Comparison of ENCODE assay signal across 24 cellular contexts in genomic region chr3:6516143-6516542, GRCh38.
DNase-seq lines count a peak whose midpoint lies in the region; ATAC-seq, FAIRE-seq and TF ChIP-seq lines count a peak whose summit lies in the region.
"Had no signal": no experiment of that assay in that cellular context is flagged by ENCODE, and none has a peak within 500 bp of the region (broad histone marks: within the 10 kb centered on the region; RNA-seq: fewer than 3 reads in every experiment).

No MANE protein-coding gene starts in this region.

- in situ Hi-C loops in GM12878 (cut with MboI) = no loop called here

- SMC1A ChIA-PET in GM12878 (lab: Charles Lee; ENCODE audit: uncharacterized antibody, unreplicated experiment) = interaction anchor here (1.3 kb wide), 1 partner anchor 164 kb away, joined by 3 read pairs; no protein-coding TSS in a partner anchor

- no peak for TF ChIP-seq CTCF in Loucy (conservative IDR thresholded peaks at IDR 0.05; ENCODE audit: low read length)
- no peak for TF ChIP-seq CTCF in GM12878 (IDR thresholded peaks at IDR 0.05 in 2 of 3, conservative IDR thresholded peaks at IDR 0.05 in 1 of 3; ENCODE audit: control insufficient read depth in 2 of 3, extremely low read depth in 1 of 3, insufficient read depth in 1 of 3, low read depth in 3 of 3, low read length in 3 of 3)
- TF ChIP-seq CTCF in thyroid gland (IDR thresholded peaks at IDR 0.05) = no peak

- TF ChIP-seq POLR2A in GM12878 (IDR thresholded peaks at IDR 0.05; ENCODE audit: low read depth, low read length) (no peak), thyroid gland (IDR thresholded peaks at IDR 0.05) (no peak)

- TF ChIP-seq RAD21 in GM12878 (IDR thresholded peaks at IDR 0.05; ENCODE audit: insufficient read depth, low read depth, low read length) = no peak

- RAD21 ChIA-PET in GM12878 (lab: Charles Lee; ENCODE audit: unreplicated experiment) = no interaction called here

- ATAC-seq in GM12878 = peak; percentile 31
- ATAC-seq in HG03565 (IDR thresholded peaks at IDR 0.05; ENCODE audit: unreplicated experiment) = no peak
- ATAC-seq in GM21390 (IDR thresholded peaks at IDR 0.05; ENCODE audit: unreplicated experiment) = no peak
- ATAC-seq: A549, GM23338, HCT116 had no signal

- H3K36me3 ChIP-seq in Loucy (ENCODE audit: insufficient read depth, low read length) (no peaks in the 10 kb centered on the region), GM12878 (ENCODE audit: control insufficient read depth in 2 of 2, insufficient read depth in 2 of 2, low read length in 1 of 2) (no peaks in the 10 kb centered on the region), thyroid gland (no peaks in the 10 kb centered on the region)
- H3K36me3 ChIP-seq: BE2C; BLaER1 treated with 17β-estradiol and CSF1 and Interleukin-3, amounts not matched to agents 10 nM and 100 nM had no signal

- BruUV-seq in GM12878 (replicated peaks; lab: Mats Ljungman, UMichigan) = no TSS peak

- no peaks in the 10 kb centered on the region for H3K9me2 ChIP-seq in Loucy (replicated peaks; ENCODE audit: low read depth, low read length)

- H3K27ac ChIP-seq in GM12878 (ENCODE audit: control insufficient read depth, insufficient read depth) (no peak overlapping the region), thyroid gland (no peak overlapping the region)
- H3K27ac ChIP-seq: A549; BLaER1 treated with 17β-estradiol and CSF1 and Interleukin-3, amounts not matched to agents 10 nM and 100 nM had no signal

- H3F3A ChIP-seq in Loucy (ENCODE audit: low read depth) = no peaks in the 10 kb centered on the region

- no peak overlapping the region for H3K4me3 ChIP-seq in Loucy (ENCODE audit: low read length, poor library complexity, severe bottlenecking)
- H3K4me3 ChIP-seq in GM12878 = no peak overlapping the region
- H3K4me3 ChIP-seq in thyroid gland (replicated peaks in 1 of 3) = no peak overlapping the region
- H3K4me3 ChIP-seq: A549; BLaER1 treated with 17β-estradiol and CSF1 and Interleukin-3, amounts not matched to agents 10 nM and 100 nM; GM23338 had no signal

- intact Hi-C loops in GM12878 (cut with micrococcal nuclease; ENCODE audit: unreplicated experiment) (no loop called here), thyroid gland (cut with DNase I) (no loop called here)

- H3K9ac ChIP-seq in Loucy (ENCODE audit: low read depth, low read length, poor library complexity, severe bottlenecking) = no peak overlapping the region
- H3K9ac ChIP-seq in GM12878 (ENCODE audit: control insufficient read depth, insufficient read depth, low read length) = no peak overlapping the region
- H3K9ac ChIP-seq: BLaER1 treated with 17β-estradiol and CSF1 and Interleukin-3, amounts not matched to agents 10 nM and 100 nM had no signal

- H3K9me3 ChIP-seq in Loucy (ENCODE audit: insufficient read depth, low read depth, low read length) (no peaks in the 10 kb centered on the region), GM12878 (replicated peaks; ENCODE audit: control insufficient read depth, insufficient read depth, low read length) (no peaks in the 10 kb centered on the region; the same call in 2 of the 3 replicates), thyroid gland (no peaks in the 10 kb centered on the region)
- H3K9me3 ChIP-seq: A549; BE2C; BLaER1 treated with 17β-estradiol and CSF1 and Interleukin-3, amounts not matched to agents 10 nM and 100 nM had no signal

- H3K4me1 ChIP-seq in Loucy (ENCODE audit: insufficient read depth, low read length, poor library complexity, severe bottlenecking) (peaks cover 4% of the 10 kb centered on the region), GM12878 (ENCODE audit: control insufficient read depth, insufficient read depth, low read length) (no peaks in the 10 kb centered on the region), thyroid gland (no peaks in the 10 kb centered on the region)
- H3K4me1 ChIP-seq: A549; BE2C; BLaER1 treated with 17β-estradiol and CSF1 and Interleukin-3, amounts not matched to agents 10 nM and 100 nM had no signal

- DNase-seq in NCI-H146 treated with DMSO at 0.1 percent for 48 hours (lab: John Stamatoyannopoulos, UW; ENCODE audit: unreplicated experiment) (peak; percentile 41), NCI-H82 treated with DMSO at 0.1 percent for 48 hours (lab: John Stamatoyannopoulos, UW; ENCODE audit: unreplicated experiment) (peak; percentile 6), GM12878 (ENCODE audit: low read depth, low spot score) (no peak), thyroid gland (no peak)
- DNase-seq: 8988T; ACHN; AML-193; BE2C; CD4-positive, alpha-beta T cell; CD8-positive, alpha-beta memory T cell; DMS 273 treated with DMSO at 0.1 percent for 48 hours; DMS79; EL; GF-D8; H9 had no signal

- no peak for FAIRE-seq in GM12878 (lab: Jason Lieb, UNC)
- FAIRE-seq: A549, D721Med, GM12892 had no signal

- CTCF ChIA-PET in GM12878 (lab: Yijun Ruan, JAX) = no interaction called here

- H3K79me2 ChIP-seq in Loucy (ENCODE audit: insufficient read depth, low read length) (peaks cover 96% of the 10 kb centered on the region), GM12878 (ENCODE audit: control insufficient read depth, insufficient read depth, low read length) (no peaks in the 10 kb centered on the region)

- peak overlapping the region; percentile 44 for H3K4me2 ChIP-seq in Loucy (ENCODE audit: low read depth, low read length, poor library complexity, severe bottlenecking)
- no peak overlapping the region for H3K4me2 ChIP-seq in GM12878 (ENCODE audit: control insufficient read depth, insufficient read depth)
- H3K4me2 ChIP-seq: A549; BLaER1 treated with 17β-estradiol and CSF1 and Interleukin-3, amounts not matched to agents 10 nM and 100 nM; GM23338 had no signal

- peaks cover 26% of the 10 kb centered on the region for H4K20me1 ChIP-seq in Loucy (ENCODE audit: insufficient read depth, low read length, poor library complexity, severe bottlenecking)
- H4K20me1 ChIP-seq in GM12878 (ENCODE audit: control insufficient read depth, insufficient read depth) = no peaks in the 10 kb centered on the region
- H4K20me1 ChIP-seq: BLaER1 treated with 17β-estradiol and CSF1 and Interleukin-3, amounts not matched to agents 10 nM and 100 nM had no signal

- POLR2A ChIA-PET in GM12878 (lab: Charles Lee) = no interaction called here

- no peak for TF ChIP-seq EP300 in GM12878 (IDR thresholded peaks at IDR 0.05; ENCODE audit: borderline replicate concordance in 1 of 2, control insufficient read depth in 1 of 2, low read depth in 2 of 2, low read length in 2 of 2)

- no peaks in the 10 kb centered on the region for H3K27me3 ChIP-seq in Loucy (ENCODE audit: insufficient read depth, low read length, poor library complexity, severe bottlenecking)
- no peaks in the 10 kb centered on the region for H3K27me3 ChIP-seq in GM12878 (replicated peaks in 1 of 2; ENCODE audit: control insufficient read depth in 2 of 2, insufficient read depth in 2 of 2, low read length in 1 of 2)
- H3K27me3 ChIP-seq in thyroid gland = no peaks in the 10 kb centered on the region
- H3K27me3 ChIP-seq: BE2C; BLaER1 treated with 17β-estradiol and CSF1 and Interleukin-3, amounts not matched to agents 10 nM and 100 nM had no signal

- H2AFZ ChIP-seq in Loucy (ENCODE audit: low read length) (no peak overlapping the region), GM12878 (ENCODE audit: control insufficient read depth, low read depth, low read length) (no peak overlapping the region)
- H2AFZ ChIP-seq: GM23338 had no signal

TF ChIP-seq in GM12878, 131 proteins besides CTCF, POLR2A, EP300 and RAD21 (continues in another document):
- TF ChIP-seq ZZZ3 (IDR thresholded peaks at IDR 0.05; ENCODE audit: control insufficient read depth, insufficient read length, low read depth) (no peak), ZBED1 (IDR thresholded peaks at IDR 0.05; ENCODE audit: borderline replicate concordance) (no peak), ZNF274 (IDR thresholded peaks at IDR 0.05; ENCODE audit: insufficient read depth, insufficient read length) (no peak), SMAD1 (IDR thresholded peaks at IDR 0.05; ENCODE audit: low read depth, partially characterized antibody) (no peak), HDGF (IDR thresholded peaks at IDR 0.05) (no peak), TCF7 (IDR thresholded peaks at IDR 0.05; ENCODE audit: borderline replicate concordance) (no peak), FOXM1 (IDR thresholded peaks at IDR 0.05; ENCODE audit: low read depth, low read length) (no peak)
- TF ChIP-seq, protein P1, sequence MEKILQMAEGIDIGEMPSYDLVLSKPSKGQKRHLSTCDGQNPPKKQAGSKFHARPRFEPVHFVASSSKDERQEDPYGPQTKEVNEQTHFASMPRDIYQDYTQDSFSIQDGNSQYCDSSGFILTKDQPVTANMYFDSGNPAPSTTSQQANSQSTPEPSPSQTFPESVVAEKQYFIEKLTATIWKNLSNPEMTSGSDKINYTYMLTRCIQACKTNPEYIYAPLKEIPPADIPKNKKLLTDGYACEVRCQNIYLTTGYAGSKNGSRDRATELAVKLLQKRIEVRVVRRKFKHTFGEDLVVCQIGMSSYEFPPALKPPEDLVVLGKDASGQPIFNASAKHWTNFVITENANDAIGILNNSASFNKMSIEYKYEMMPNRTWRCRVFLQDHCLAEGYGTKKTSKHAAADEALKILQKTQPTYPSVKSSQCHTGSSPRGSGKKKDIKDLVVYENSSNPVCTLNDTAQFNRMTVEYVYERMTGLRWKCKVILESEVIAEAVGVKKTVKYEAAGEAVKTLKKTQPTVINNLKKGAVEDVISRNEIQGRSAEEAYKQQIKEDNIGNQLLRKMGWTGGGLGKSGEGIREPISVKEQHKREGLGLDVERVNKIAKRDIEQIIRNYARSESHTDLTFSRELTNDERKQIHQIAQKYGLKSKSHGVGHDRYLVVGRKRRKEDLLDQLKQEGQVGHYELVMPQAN (conservative IDR thresholded peaks at IDR 0.05) = no peak
- TF ChIP-seq, protein P2, sequence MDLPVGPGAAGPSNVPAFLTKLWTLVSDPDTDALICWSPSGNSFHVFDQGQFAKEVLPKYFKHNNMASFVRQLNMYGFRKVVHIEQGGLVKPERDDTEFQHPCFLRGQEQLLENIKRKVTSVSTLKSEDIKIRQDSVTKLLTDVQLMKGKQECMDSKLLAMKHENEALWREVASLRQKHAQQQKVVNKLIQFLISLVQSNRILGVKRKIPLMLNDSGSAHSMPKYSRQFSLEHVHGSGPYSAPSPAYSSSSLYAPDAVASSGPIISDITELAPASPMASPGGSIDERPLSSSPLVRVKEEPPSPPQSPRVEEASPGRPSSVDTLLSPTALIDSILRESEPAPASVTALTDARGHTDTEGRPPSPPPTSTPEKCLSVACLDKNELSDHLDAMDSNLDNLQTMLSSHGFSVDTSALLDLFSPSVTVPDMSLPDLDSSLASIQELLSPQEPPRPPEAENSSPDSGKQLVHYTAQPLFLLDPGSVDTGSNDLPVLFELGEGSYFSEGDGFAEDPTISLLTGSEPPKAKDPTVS (IDR thresholded peaks at IDR 0.05; ENCODE audit: low read depth, low read length) = no peak

Comparison
In these comparisons a context has a peak if more than half of its experiments do, and no peak if none do; other contexts are left out.
1. DNase-seq: peak in NCI-H146 treated with DMSO at 0.1 percent for 48 hours (single experiment) and NCI-H82 treated with DMSO at 0.1 percent for 48 hours (single experiment); none in GM12878 (single experiment) and thyroid gland (0 of 2).